Comparison of ENCODE assay signal across 10 cellular contexts in genomic region chr12:46455648-46456352, GRCh38.
DNase-seq lines count a peak whose midpoint lies in the region; ATAC-seq lines count a peak whose summit lies in the region.
"Had no signal": no experiment of that assay in that cellular context is flagged by ENCODE, and none has a peak within 500 bp of the region (broad histone marks: within the 10 kb centered on the region; RNA-seq: fewer than 3 reads in every experiment).

No MANE protein-coding gene starts in this region.

- peaks cover 2% of the 10 kb centered on the region for H3K36me3 Mint-ChIP-seq in T-helper 2 cell treated with Interferon-gamma antibody and Interleukin-4, amounts not matched to agents 5 μg/mL and 100 μg/mL, for 36 hours (ENCODE audit: low read depth)
- H3K36me3 Mint-ChIP-seq in stimulated activated memory B cell treated with anti-CD40 and anti-IgM and Interleukin-4, amounts not matched to agents 10 μg/mL and 1 μg/mL and 100 μg/mL, for 72 hours = peaks cover 6% of the 10 kb centered on the region

- peak overlapping the region; percentile 45 to 61 for H3K27ac ChIP-seq in esophagus (ENCODE audit: low read depth in 2 of 2, low read length in 1 of 2)
- H3K27ac ChIP-seq: adrenal gland had no signal

- no peak overlapping the region for H3K4me3 ChIP-seq in esophagus (ENCODE audit: low read depth in 1 of 2, low read length in 2 of 2)
- H3K4me3 ChIP-seq: adrenal gland had no signal

- ATAC-seq in stimulated activated memory B cell treated with anti-CD40 and anti-IgM and Interleukin-4, amounts not matched to agents 10 μg/mL and 1 μg/mL and 100 μg/mL, for 72 hours = no peak
- ATAC-seq in HG03521 (IDR thresholded peaks at IDR 0.05; ENCODE audit: unreplicated experiment) = no peak
- ATAC-seq in HG02678 (IDR thresholded peaks at IDR 0.05; ENCODE audit: unreplicated experiment) = no peak

- H3K4me3 Mint-ChIP-seq in T-helper 2 cell treated with Interferon-gamma antibody and Interleukin-4, amounts not matched to agents 5 μg/mL and 100 μg/mL, for 36 hours = peak overlapping the region; percentile 74
- no peak overlapping the region for H3K4me3 Mint-ChIP-seq in stimulated activated memory B cell treated with anti-CD40 and anti-IgM and Interleukin-4, amounts not matched to agents 10 μg/mL and 1 μg/mL and 100 μg/mL, for 72 hours

- no peaks in the 10 kb centered on the region for H3K36me3 ChIP-seq in esophagus (ENCODE audit: control insufficient read depth in 2 of 2, insufficient read depth in 2 of 2, low read length in 1 of 2)
- H3K36me3 ChIP-seq: adrenal gland had no signal

- H3K27me3 ChIP-seq in esophagus (ENCODE audit: control insufficient read depth in 1 of 2, insufficient read depth in 2 of 2, low read length in 2 of 2) = no peaks in the 10 kb centered on the region
- H3K27me3 ChIP-seq: adrenal gland had no signal

- 52 to 53% methylated on average over 1 of the region's 1 CpG for WGBS in esophagus, 2 donors

- peaks cover 0 to 5% of the 10 kb centered on the region in 2 donors for H3K4me1 ChIP-seq in esophagus (ENCODE audit: control insufficient read depth in 2 of 2, insufficient read depth in 2 of 2, low read length in 1 of 2)

- H3K9me3 ChIP-seq in esophagus (ENCODE audit: control insufficient read depth in 2 of 2, insufficient read depth in 1 of 2, low read depth in 1 of 2, low read length in 1 of 2) = no peaks in the 10 kb centered on the region
- H3K9me3 ChIP-seq: adrenal gland had no signal

- no peaks in the 10 kb centered on the region for H3K9me3 Mint-ChIP-seq in T-helper 2 cell treated with Interferon-gamma antibody and Interleukin-4, amounts not matched to agents 5 μg/mL and 100 μg/mL, for 36 hours
- peaks cover 2% of the 10 kb centered on the region for H3K9me3 Mint-ChIP-seq in stimulated activated memory B cell treated with anti-CD40 and anti-IgM and Interleukin-4, amounts not matched to agents 10 μg/mL and 1 μg/mL and 100 μg/mL, for 72 hours

- peaks cover 69% of the 10 kb centered on the region for H3K4me1 Mint-ChIP-seq in T-helper 2 cell treated with Interferon-gamma antibody and Interleukin-4, amounts not matched to agents 5 μg/mL and 100 μg/mL, for 36 hours (ENCODE audit: low read depth)
- peaks cover 52% of the 10 kb centered on the region for H3K4me1 Mint-ChIP-seq in stimulated activated memory B cell treated with anti-CD40 and anti-IgM and Interleukin-4, amounts not matched to agents 10 μg/mL and 1 μg/mL and 100 μg/mL, for 72 hours

- no peak for DNase-seq in T-helper 2 cell treated with Interferon-gamma antibody and Interleukin-4, amounts not matched to agents 5 μg/mL and 100 μg/mL, for 36 hours (ENCODE audit: low spot score)
- DNase-seq in T-helper 2 cell (no peak), SK-N-DZ (ENCODE audit: low spot score) (peak; percentile 13)
- DNase-seq in activated CD4-positive, CD25-positive, alpha-beta regulatory T cell (lab: John Stamatoyannopoulos, UW) = no peak
- DNase-seq: adrenal gland, NCI-H187 had no signal

- no peaks in the 10 kb centered on the region for H3K27me3 Mint-ChIP-seq in T-helper 2 cell treated with Interferon-gamma antibody and Interleukin-4, amounts not matched to agents 5 μg/mL and 100 μg/mL, for 36 hours (ENCODE audit: low read depth)
- no peaks in the 10 kb centered on the region for H3K27me3 Mint-ChIP-seq in stimulated activated memory B cell treated with anti-CD40 and anti-IgM and Interleukin-4, amounts not matched to agents 10 μg/mL and 1 μg/mL and 100 μg/mL, for 72 hours

- H3K27ac Mint-ChIP-seq in T-helper 2 cell treated with Interferon-gamma antibody and Interleukin-4, amounts not matched to agents 5 μg/mL and 100 μg/mL, for 36 hours = peak overlapping the region; percentile 84
- peak overlapping the region; percentile 67 for H3K27ac Mint-ChIP-seq in stimulated activated memory B cell treated with anti-CD40 and anti-IgM and Interleukin-4, amounts not matched to agents 10 μg/mL and 1 μg/mL and 100 μg/mL, for 72 hours
